ENCODE assay signal across 12 cellular contexts in the genomic region with DNA sequence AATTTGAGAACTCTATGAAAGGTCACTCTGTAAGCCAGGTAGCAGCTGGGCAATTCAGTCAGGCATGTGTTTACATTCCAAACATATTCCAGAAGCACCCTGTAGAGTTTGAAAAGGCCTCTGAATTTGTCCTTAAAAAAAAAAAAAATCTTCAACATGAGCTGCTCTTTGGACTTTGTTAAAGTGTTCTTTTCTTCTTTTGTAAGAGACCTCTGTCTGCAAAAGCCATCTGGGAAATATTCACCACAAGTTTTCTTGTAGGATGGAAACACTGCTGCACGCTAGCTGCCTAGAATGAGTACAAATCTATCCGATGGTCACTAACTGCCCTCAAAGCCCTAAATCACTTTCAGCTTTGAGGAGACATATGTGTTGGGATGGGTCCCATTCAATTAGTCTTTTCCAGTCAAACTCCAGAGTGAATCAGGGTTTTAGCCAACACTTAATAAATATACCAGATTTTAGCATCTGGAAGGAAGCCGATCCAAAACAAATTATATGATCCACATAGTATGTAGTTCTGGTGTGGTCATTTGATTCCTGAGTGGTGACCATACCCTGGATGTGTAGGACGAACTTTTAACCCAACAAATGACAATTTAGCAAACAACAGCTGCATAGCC.
DNase-seq lines count a peak whose midpoint lies in the region; FAIRE-seq and TF ChIP-seq lines count a peak whose summit lies in the region.
"Had no signal": no experiment of that assay in that cellular context is flagged by ENCODE, and none has a peak within 500 bp of the region (broad histone marks: within the 10 kb centered on the region; RNA-seq: fewer than 3 reads in every experiment).

No MANE protein-coding gene starts in this region.

- H4K20me1 ChIP-seq in GM23248 (ENCODE audit: insufficient read depth) (no peaks in the 10 kb centered on the region), hepatocyte (ENCODE audit: insufficient read depth, poor library complexity, severe bottlenecking) (no peaks in the 10 kb centered on the region)

- FAIRE-seq in TTC549 (lab: Jason Lieb, UNC), result peak; percentile 80

- H3K4me3 ChIP-seq in GM23248 (peak overlapping the region; percentile 16), hepatocyte (no peak overlapping the region), subcutaneous abdominal adipose tissue (ENCODE audit: low read depth in 1 of 5, low read length in 5 of 5) (no peak overlapping the region)
- H3K4me3 ChIP-seq: mucosa of descending colon, SK-N-MC had no signal

- no peaks in the 10 kb centered on the region for H3K27me3 ChIP-seq in GM23248 (replicated peaks; ENCODE audit: insufficient read depth)
- no peaks in the 10 kb centered on the region for H3K27me3 ChIP-seq in hepatocyte
- no peaks in the 10 kb centered on the region for H3K27me3 ChIP-seq in subcutaneous abdominal adipose tissue (ENCODE audit: control insufficient read depth in 5 of 5, insufficient read depth in 4 of 5, low read length in 5 of 5)

- peaks cover 78% of the 10 kb centered on the region for H3K4me1 ChIP-seq in GM23248 (ENCODE audit: insufficient read depth)
- peaks cover 31% of the 10 kb centered on the region for H3K4me1 ChIP-seq in hepatocyte (ENCODE audit: insufficient read depth)
- peaks cover 3 to 38% (median 22%) of the 10 kb centered on the region in 5 donors for H3K4me1 ChIP-seq in subcutaneous abdominal adipose tissue (ENCODE audit: control insufficient read depth in 5 of 5, insufficient read depth in 5 of 5, low read length in 5 of 5)

- H3K9ac ChIP-seq in GM23248 (peak overlapping the region; percentile 49), subcutaneous abdominal adipose tissue (ENCODE audit: low read length in 5 of 5) (no peak overlapping the region)

- no peak for TF ChIP-seq CTCF in hepatocyte (IDR thresholded peaks at IDR 0.05; ENCODE audit: poor library complexity)

- no peaks in the 10 kb centered on the region for H3K36me3 ChIP-seq in GM23248 (ENCODE audit: low read depth)
- no peaks in the 10 kb centered on the region for H3K36me3 ChIP-seq in hepatocyte (replicated peaks; ENCODE audit: insufficient read depth, low read depth)
- no peaks in the 10 kb centered on the region for H3K36me3 ChIP-seq in subcutaneous abdominal adipose tissue (ENCODE audit: control insufficient read depth in 5 of 5, insufficient read depth in 5 of 5, low read length in 5 of 5)

- WGBS in GM23248 (ENCODE audit: low coverage in 1 of 2, low lambda C conversion rate in 2 of 2, missing lambda C conversion rate in 2 of 2), 2 experiments, result 1 to 3% methylated on average over 4 of the region's 4 CpGs
- WGBS in hepatocyte (ENCODE audit: low lambda C conversion rate, missing lambda C conversion rate), result 58% methylated on average over 4 of the region's 4 CpGs

- H3K27ac ChIP-seq in GM23248 (peak overlapping the region; percentile 88), hepatocyte (peak overlapping the region; percentile 72), subcutaneous abdominal adipose tissue (ENCODE audit: low read depth, low read length) (peak overlapping the region; percentile 22)
- H3K27ac ChIP-seq: SK-N-MC had no signal

- in situ Hi-C loops in GM23248 (cut with MboI), result no loop called here

- H3F3A ChIP-seq in GM23248 (ENCODE audit: insufficient read depth), result peaks cover 71% of the 10 kb centered on the region

- H3K4me2 ChIP-seq in GM23248 (ENCODE audit: unreplicated experiment), result peak overlapping the region; percentile 70
- peak overlapping the region; percentile 44 for H3K4me2 ChIP-seq in hepatocyte

- H3K9me2 ChIP-seq in GM23248 (ENCODE audit: insufficient read depth), result peaks cover 5% of the 10 kb centered on the region; the same call in 1 of the 2 replicates
- H3K9me2 ChIP-seq in hepatocyte (replicated peaks; ENCODE audit: insufficient read depth), result no peaks in the 10 kb centered on the region

- H3K9me3 ChIP-seq in GM23248 (ENCODE audit: low read depth) (no peaks in the 10 kb centered on the region), hepatocyte (ENCODE audit: low read depth) (no peaks in the 10 kb centered on the region), subcutaneous abdominal adipose tissue (ENCODE audit: control insufficient read depth in 5 of 5, low read length in 5 of 5) (no peaks in the 10 kb centered on the region)
- H3K9me3 ChIP-seq: mucosa of descending colon had no signal

- H2AFZ ChIP-seq in GM23248, result no peak overlapping the region
- no peak overlapping the region for H2AFZ ChIP-seq in hepatocyte

- DNase-seq in GM23248, result peak; percentile 86
- peak; percentile 18 for DNase-seq in hepatocyte (ENCODE audit: low spot score)
- DNase-seq in mucosa of gallbladder (ENCODE audit: low spot score), result no peak
- no peak for DNase-seq in OCI-M2 (lab: John Stamatoyannopoulos, UW; ENCODE audit: unreplicated experiment)
- no peak for DNase-seq in glomerular visceral epithelial cell (ENCODE audit: extremely low spot score)
- DNase-seq: activated CD4-positive, alpha-beta T cell treated with anti-CD3 and anti-CD28 coated beads, Interleukin-2, amount 10 ng/mL, durations not matched to agents 24 days and 14 days; activated gamma-delta T cell treated with Interleukin-2 at 50 U/mL for 16 hours; mucosa of descending colon; stimulated activated naive CD8-positive, alpha-beta T cell treated with anti-CD3 and anti-CD28 coated beads, Interleukin-15, Interleukin-2, amounts not matched to agents 100 U/mL and 50 U/mL, for 24 hours had no signal

- H3K79me2 ChIP-seq in GM23248 (ENCODE audit: insufficient read depth) (no peaks in the 10 kb centered on the region), hepatocyte (no peaks in the 10 kb centered on the region)

Comparison
In these comparisons a context has a peak if more than half of its experiments do, and no peak if none do; other contexts are left out.
1. DNase-seq: peak in GM23248 (single experiment) and hepatocyte (single experiment); none in mucosa of gallbladder (single experiment), OCI-M2 (single experiment) and glomerular visceral epithelial cell (single experiment).
2. H3K27ac ChIP-seq: peak in every context shown above with its lines; median percentile 88 in GM23248; 72 in hepatocyte; 22 in subcutaneous abdominal adipose tissue.